1 cellular context compared by ENCODE assay signal in the genomic region with DNA sequence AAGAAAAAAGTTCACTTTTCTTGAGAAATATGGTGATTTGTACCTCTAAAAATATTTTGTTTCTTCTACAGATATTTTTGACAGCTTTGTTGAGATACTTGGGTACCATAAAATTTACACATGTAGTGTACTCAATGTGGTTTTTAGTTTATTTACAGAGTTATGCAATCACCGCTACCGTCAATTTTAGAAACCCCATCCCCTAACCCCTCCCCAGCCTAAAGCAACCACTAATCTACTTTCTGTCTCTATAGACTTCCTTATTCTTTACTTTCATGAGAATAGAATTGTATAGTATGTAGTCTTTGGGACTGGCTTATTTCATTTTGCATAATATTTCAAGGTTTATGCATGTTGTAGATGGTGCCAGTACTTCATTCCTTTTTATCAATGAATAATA.
TF ChIP-seq lines count a peak whose summit lies in the region.

No MANE protein-coding gene starts in this region.

TF ChIP-seq in HepG2, 621 proteins besides CTCF, POLR2A, EP300 and RAD21:
- TF ChIP-seq, protein P1, sequence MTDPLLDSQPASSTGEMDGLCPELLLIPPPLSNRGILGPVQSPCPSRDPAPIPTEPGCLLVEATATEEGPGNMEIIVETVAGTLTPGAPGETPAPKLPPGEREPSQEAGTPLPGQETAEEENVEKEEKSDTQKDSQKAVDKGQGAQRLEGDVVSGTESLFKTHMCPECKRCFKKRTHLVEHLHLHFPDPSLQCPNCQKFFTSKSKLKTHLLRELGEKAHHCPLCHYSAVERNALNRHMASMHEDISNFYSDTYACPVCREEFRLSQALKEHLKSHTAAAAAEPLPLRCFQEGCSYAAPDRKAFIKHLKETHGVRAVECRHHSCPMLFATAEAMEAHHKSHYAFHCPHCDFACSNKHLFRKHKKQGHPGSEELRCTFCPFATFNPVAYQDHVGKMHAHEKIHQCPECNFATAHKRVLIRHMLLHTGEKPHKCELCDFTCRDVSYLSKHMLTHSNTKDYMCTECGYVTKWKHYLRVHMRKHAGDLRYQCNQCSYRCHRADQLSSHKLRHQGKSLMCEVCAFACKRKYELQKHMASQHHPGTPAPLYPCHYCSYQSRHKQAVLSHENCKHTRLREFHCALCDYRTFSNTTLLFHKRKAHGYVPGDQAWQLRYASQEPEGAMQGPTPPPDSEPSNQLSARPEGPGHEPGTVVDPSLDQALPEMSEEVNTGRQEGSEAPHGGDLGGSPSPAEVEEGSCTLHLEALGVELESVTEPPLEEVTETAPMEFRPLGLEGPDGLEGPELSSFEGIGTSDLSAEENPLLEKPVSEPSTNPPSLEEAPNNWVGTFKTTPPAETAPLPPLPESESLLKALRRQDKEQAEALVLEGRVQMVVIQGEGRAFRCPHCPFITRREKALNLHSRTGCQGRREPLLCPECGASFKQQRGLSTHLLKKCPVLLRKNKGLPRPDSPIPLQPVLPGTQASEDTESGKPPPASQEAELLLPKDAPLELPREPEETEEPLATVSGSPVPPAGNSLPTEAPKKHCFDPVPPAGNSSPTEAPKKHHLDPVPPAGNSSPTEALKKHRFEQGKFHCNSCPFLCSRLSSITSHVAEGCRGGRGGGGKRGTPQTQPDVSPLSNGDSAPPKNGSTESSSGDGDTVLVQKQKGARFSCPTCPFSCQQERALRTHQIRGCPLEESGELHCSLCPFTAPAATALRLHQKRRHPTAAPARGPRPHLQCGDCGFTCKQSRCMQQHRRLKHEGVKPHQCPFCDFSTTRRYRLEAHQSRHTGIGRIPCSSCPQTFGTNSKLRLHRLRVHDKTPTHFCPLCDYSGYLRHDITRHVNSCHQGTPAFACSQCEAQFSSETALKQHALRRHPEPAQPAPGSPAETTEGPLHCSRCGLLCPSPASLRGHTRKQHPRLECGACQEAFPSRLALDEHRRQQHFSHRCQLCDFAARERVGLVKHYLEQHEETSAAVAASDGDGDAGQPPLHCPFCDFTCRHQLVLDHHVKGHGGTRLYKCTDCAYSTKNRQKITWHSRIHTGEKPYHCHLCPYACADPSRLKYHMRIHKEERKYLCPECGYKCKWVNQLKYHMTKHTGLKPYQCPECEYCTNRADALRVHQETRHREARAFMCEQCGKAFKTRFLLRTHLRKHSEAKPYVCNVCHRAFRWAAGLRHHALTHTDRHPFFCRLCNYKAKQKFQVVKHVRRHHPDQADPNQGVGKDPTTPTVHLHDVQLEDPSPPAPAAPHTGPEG (CRISPR knock-in tag; IDR thresholded peaks at IDR 0.05), result no peak
- TF ChIP-seq, protein P2, sequence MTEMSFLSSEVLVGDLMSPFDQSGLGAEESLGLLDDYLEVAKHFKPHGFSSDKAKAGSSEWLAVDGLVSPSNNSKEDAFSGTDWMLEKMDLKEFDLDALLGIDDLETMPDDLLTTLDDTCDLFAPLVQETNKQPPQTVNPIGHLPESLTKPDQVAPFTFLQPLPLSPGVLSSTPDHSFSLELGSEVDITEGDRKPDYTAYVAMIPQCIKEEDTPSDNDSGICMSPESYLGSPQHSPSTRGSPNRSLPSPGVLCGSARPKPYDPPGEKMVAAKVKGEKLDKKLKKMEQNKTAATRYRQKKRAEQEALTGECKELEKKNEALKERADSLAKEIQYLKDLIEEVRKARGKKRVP (CRISPR knock-in tag; IDR thresholded peaks at IDR 0.05), result no peak
- TF ChIP-seq, protein P3, sequence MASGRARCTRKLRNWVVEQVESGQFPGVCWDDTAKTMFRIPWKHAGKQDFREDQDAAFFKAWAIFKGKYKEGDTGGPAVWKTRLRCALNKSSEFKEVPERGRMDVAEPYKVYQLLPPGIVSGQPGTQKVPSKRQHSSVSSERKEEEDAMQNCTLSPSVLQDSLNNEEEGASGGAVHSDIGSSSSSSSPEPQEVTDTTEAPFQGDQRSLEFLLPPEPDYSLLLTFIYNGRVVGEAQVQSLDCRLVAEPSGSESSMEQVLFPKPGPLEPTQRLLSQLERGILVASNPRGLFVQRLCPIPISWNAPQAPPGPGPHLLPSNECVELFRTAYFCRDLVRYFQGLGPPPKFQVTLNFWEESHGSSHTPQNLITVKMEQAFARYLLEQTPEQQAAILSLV (CRISPR knock-in tag; IDR thresholded peaks at IDR 0.05; ENCODE audit: borderline replicate concordance), result no peak
- no peak for TF ChIP-seq ISL2 (CRISPR knock-in tag; IDR thresholded peaks at IDR 0.05)
- TF ChIP-seq ZNF383 (CRISPR knock-in tag; IDR thresholded peaks at IDR 0.05; ENCODE audit: borderline replicate concordance), result no peak
- no peak for TF ChIP-seq MZF1 (CRISPR knock-in tag; IDR thresholded peaks at IDR 0.05; ENCODE audit: borderline replicate concordance)
- TF ChIP-seq ZNF780A (CRISPR knock-in tag; IDR thresholded peaks at IDR 0.05), result no peak
- no peak for TF ChIP-seq PAF1 (CRISPR knock-in tag; IDR thresholded peaks at IDR 0.05)
- TF ChIP-seq, protein P4, sequence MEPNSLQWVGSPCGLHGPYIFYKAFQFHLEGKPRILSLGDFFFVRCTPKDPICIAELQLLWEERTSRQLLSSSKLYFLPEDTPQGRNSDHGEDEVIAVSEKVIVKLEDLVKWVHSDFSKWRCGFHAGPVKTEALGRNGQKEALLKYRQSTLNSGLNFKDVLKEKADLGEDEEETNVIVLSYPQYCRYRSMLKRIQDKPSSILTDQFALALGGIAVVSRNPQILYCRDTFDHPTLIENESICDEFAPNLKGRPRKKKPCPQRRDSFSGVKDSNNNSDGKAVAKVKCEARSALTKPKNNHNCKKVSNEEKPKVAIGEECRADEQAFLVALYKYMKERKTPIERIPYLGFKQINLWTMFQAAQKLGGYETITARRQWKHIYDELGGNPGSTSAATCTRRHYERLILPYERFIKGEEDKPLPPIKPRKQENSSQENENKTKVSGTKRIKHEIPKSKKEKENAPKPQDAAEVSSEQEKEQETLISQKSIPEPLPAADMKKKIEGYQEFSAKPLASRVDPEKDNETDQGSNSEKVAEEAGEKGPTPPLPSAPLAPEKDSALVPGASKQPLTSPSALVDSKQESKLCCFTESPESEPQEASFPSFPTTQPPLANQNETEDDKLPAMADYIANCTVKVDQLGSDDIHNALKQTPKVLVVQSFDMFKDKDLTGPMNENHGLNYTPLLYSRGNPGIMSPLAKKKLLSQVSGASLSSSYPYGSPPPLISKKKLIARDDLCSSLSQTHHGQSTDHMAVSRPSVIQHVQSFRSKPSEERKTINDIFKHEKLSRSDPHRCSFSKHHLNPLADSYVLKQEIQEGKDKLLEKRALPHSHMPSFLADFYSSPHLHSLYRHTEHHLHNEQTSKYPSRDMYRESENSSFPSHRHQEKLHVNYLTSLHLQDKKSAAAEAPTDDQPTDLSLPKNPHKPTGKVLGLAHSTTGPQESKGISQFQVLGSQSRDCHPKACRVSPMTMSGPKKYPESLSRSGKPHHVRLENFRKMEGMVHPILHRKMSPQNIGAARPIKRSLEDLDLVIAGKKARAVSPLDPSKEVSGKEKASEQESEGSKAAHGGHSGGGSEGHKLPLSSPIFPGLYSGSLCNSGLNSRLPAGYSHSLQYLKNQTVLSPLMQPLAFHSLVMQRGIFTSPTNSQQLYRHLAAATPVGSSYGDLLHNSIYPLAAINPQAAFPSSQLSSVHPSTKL (CRISPR knock-in tag; IDR thresholded peaks at IDR 0.05), result 0 out of 2 replicates have a peak, but pooled peaks have one; percentile 1
- TF ChIP-seq ZNF430 (CRISPR knock-in tag; IDR thresholded peaks at IDR 0.05), result no peak
- no peak for TF ChIP-seq ELF1 (CRISPR knock-in tag; IDR thresholded peaks at IDR 0.05)
- TF ChIP-seq SMARCE1 (IDR thresholded peaks at IDR 0.05; ENCODE audit: borderline replicate concordance), result no peak
- TF ChIP-seq TBL1XR1 (IDR thresholded peaks at IDR 0.05; ENCODE audit: borderline replicate concordance, low read length, partially characterized antibody), result no peak
- no peak for TF ChIP-seq ZNF432 (CRISPR knock-in tag; IDR thresholded peaks at IDR 0.05; ENCODE audit: borderline replicate concordance)
- 0 out of 2 replicates have a peak, but pooled peaks have one; percentile 1 for TF ChIP-seq NR2F6 (IDR thresholded peaks at IDR 0.05)
- TF ChIP-seq NR2F6 (CRISPR knock-in tag; IDR thresholded peaks at IDR 0.05), result no peak
- TF ChIP-seq NFYB (CRISPR knock-in tag; IDR thresholded peaks at IDR 0.05), result no peak
